In the genomic region with DNA sequence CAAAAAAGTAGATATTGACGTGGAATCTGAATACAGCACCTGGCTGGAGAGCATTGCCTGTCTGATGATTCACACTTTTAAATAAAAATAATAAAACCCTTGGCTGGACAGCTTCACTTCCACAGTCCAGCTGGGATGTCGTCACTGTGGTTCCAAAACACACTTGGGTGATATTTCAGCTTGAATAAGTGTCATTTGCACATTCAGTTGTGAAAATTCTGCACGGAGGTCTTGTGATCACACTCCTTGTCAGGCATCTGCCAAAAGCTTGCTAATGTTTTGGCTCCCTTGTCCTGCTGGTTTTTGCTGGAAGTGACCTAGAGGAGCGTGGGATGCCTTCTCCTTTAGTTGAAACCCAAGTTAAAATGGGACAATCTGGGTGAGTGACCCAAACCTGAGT, we compare ENCODE assay signal across 27 cellular contexts.
"Had no signal": no experiment of that assay in that cellular context is flagged by ENCODE, and none has a peak within 500 bp of the region (broad histone marks: within the 10 kb centered on the region; RNA-seq: fewer than 3 reads in every experiment).

No MANE protein-coding gene starts in this region.

- DNase-seq: activated CD4-positive, alpha-beta memory T cell treated with anti-CD3 and anti-CD28 coated beads, Interleukin-2, amount 10 ng/mL, durations not matched to agents 7 days and 5 days; activated CD4-positive, alpha-beta T cell treated with anti-CD3 and anti-CD28 coated beads for 1 hour; activated CD4-positive, alpha-beta T cell treated with anti-CD3 and anti-CD28 coated beads, Interleukin-2, amount 10 ng/mL, durations not matched to agents 7 days and 5 days; activated CD8-positive, alpha-beta memory T cell treated with anti-CD3 and anti-CD28 coated beads, Interleukin-2, amount 50 U/mL, for 48 hours; activated gamma-delta T cell; activated naive CD4-positive, alpha-beta T cell treated with anti-CD3 and anti-CD28 coated beads, Interleukin-2, amount 10 ng/mL, durations not matched to agents 7 days and 5 days; activated naive CD8-positive, alpha-beta T cell treated with anti-CD3 and anti-CD28 coated beads, Interleukin-2, amount 10 ng/mL, durations not matched to agents 7 days and 5 days; activated T-cell treated with anti-CD3 and anti-CD28 coated beads, Interleukin-2, amount 50 U/mL, for 24 hours; brain microvascular endothelial cell; caudate nucleus; cortex of kidney; naive thymus-derived CD4-positive, alpha-beta T cell; ovary; retina; stimulated activated CD4-positive, alpha-beta T cell treated with anti-CD3 and anti-CD28 coated beads, Interleukin-4, amount 100 ng/mL, for 4 hours; stimulated activated CD8-positive, alpha-beta memory T cell treated with anti-CD3 and anti-CD28 coated beads, Interleukin-4, amount 100 ng/mL, for 48 hours; stomach; T-helper 2 cell; upper lobe of right lung had no signal

- H3K4me1 ChIP-seq: upper lobe of right lung had no signal

- H3K4me3 ChIP-seq: lung, ovary, skin epidermis, stomach, tibial artery, upper lobe of right lung had no signal

- H3K9me3 ChIP-seq: ovary, stomach, upper lobe of right lung had no signal

- H3K27ac ChIP-seq: brain microvascular endothelial cell, ovary, skin epidermis, tibial artery, upper lobe of right lung had no signal

- H3K36me3 ChIP-seq: brain microvascular endothelial cell, ovary, stomach, tibial artery, upper lobe of right lung had no signal

- ATAC-seq: esophagus mucosa; left lobe of liver; naive thymus-derived CD4-positive, alpha-beta T cell; SK-N-SH treated with all-trans-retinoic acid at 6 μM for 48 hours; stimulated activated memory B cell treated with anti-CD40 and anti-IgM and Interleukin-4, amounts not matched to agents 10 μg/mL and 1 μg/mL and 100 μg/mL, for 72 hours; upper lobe of right lung; WTC11 had no signal

- H3K27me3 ChIP-seq: brain microvascular endothelial cell, ovary, stomach, tibial artery, upper lobe of right lung had no signal
